Comparison of ENCODE assay signal across 8 cellular contexts in the genomic region with DNA sequence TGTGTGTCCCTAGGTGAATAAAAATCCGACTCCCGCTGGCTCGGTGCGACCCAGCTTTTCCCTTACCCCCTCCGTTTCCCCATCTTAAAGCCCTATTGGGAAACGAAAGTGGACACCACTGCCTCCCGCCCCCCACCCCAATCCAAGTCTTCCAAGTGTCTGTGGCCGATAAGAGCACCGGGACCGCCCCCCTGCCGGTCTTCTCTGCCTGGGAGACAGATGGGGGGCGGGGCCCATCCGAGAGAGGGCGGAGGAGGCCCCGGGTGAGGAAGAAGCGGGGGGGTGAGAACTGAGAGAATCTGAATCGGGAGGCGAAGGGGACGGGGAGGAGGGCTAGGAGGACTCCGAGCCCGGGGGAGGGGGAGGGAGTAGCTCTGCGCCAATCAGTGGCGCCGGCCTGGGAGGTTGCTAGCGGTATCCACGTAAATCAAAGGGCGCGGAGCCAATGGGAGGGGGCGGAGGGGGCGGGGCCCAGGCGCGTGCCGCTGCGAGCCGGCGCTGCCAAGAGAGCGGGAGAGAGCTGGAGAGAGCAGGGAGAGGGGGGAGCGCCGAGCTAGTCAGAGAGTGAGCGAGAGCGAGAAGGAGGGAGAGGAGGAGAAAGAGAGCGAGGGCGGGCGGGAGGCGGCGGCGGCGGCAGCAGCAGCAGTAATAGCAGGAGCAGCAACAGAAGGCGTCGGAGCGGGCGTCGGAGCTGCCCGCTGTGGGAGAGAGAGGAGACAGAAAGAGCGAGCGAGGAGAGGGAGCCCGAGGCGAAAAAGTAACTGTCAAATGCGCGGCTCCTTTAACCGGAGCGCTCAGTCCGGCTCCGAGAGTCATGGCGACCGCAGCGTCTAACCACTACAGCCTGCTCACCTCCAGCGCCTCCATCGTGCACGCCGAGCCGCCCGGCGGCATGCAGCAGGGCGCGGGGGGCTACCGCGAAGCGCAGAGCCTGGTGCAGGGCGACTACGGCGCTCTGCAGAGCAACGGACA. TPM values are rescaled to one million over a fixed set of nuclear protein-coding genes. Genes with fewer than 3 reads are reported as not detected.
A peak's percentile ranks its signal among the peaks of the same experiment; 100 is the strongest.
DNase-seq lines count a peak whose midpoint lies in the region; ATAC-seq, FAIRE-seq and TF ChIP-seq lines count a peak whose summit lies in the region.

POU3F2 (plus strand) TSS at position 515 of the 972 bp plus-strand sequence; CDS start at position 815, 300 bp downstream.

- no peak within 1 kb of the TSS for H3K27ac ChIP-seq in H1 (ENCODE audit: low read depth, low read length)
- H3K27ac ChIP-seq in mesendoderm (ENCODE audit: low read depth, low read length) = no peak within 1 kb of the TSS

- no peak within 1 kb of the TSS for H2BK15ac ChIP-seq in H1 (ENCODE audit: low read length)
- H2BK15ac ChIP-seq in mesendoderm (replicated peaks; ENCODE audit: low read depth) = no peak within 1 kb of the TSS

- TF ChIP-seq EP300 in H1 (IDR thresholded peaks at IDR 0.05; ENCODE audit: borderline replicate concordance in 1 of 2, low read depth in 2 of 2, low read length in 2 of 2) = no peak; a peak in 1 of 3 replicates

- H4K5ac ChIP-seq in H1 (ENCODE audit: insufficient read length, low read depth, low read length) = no peak within 1 kb of the TSS
- no peak within 1 kb of the TSS for H4K5ac ChIP-seq in mesendoderm (ENCODE audit: low read length)

- H3K9ac ChIP-seq in H1 (replicated peaks in 1 of 4; ENCODE audit: extremely low read depth in 1 of 4, low read depth in 3 of 4, low read length in 3 of 4) (no peak within 1 kb of the TSS), mesendoderm (ENCODE audit: low read length) (peak within 1 kb of the TSS; percentile 38)

- no peaks in the 10 kb centered on the region for H3K79me1 ChIP-seq in H1 (ENCODE audit: low read depth, low read length)
- no peaks in the 10 kb centered on the region for H3K79me1 ChIP-seq in mesendoderm (ENCODE audit: low read length)

- no peak within 1 kb of the TSS for H3K27ac Mint-ChIP-seq in activated CD8-positive, alpha-beta T cell treated with anti-CD3 and anti-CD28 coated beads for 36 hours

- no peak within 1 kb of the TSS for H2BK20ac ChIP-seq in H1 (ENCODE audit: low read length)

- CTCF ChIA-PET in activated CD8-positive, alpha-beta T cell treated with anti-CD3 and anti-CD28 coated beads for 36 hours (lab: Charles Lee) = no interaction called here
- CTCF ChIA-PET in H1 (lab: Charles Lee; ENCODE audit: partially characterized antibody) = interaction anchor here (0.5 to 10.0 kb wide), 4 partner anchors 11 to 1127 kb away, joined by 3 to 79 read pairs (median 4); no protein-coding TSS in a partner anchor

- H3K27me3 ChIP-seq in H1 (replicated peaks in 1 of 4; ENCODE audit: control insufficient read depth in 3 of 4, extremely low read depth in 1 of 4, insufficient read depth in 3 of 4, low read length in 3 of 4) (peaks cover 63 to 91% (median 79%) of the 10 kb centered on the region in 4 experiments), mesendoderm (ENCODE audit: insufficient read depth, low read length, poor library complexity) (peaks cover 56% of the 10 kb centered on the region)

- H2BK5ac ChIP-seq in H1 (ENCODE audit: low read depth, low read length) (no peak within 1 kb of the TSS), mesendoderm (ENCODE audit: low read length) (no peak within 1 kb of the TSS)

- H4K8ac ChIP-seq in H1 (ENCODE audit: extremely low read depth, insufficient read depth, low read length) = peak within 1 kb of the TSS; percentile 71
- H4K8ac ChIP-seq in mesendoderm (ENCODE audit: low read depth, low read length) = no peak within 1 kb of the TSS

- H3K9me3 Mint-ChIP-seq in activated CD8-positive, alpha-beta T cell treated with anti-CD3 and anti-CD28 coated beads for 36 hours = no peaks in the 10 kb centered on the region

- no peak within 1 kb of the TSS for H2BK12ac ChIP-seq in H1 (ENCODE audit: low read depth, low read length)

- no peaks in the 10 kb centered on the region for H3K9me3 ChIP-seq in H1 (ENCODE audit: insufficient read depth in 2 of 2, low read depth in 1 of 2, low read length in 1 of 2)

- peak within 1 kb of the TSS; percentile 75 for H3K4me3 Mint-ChIP-seq in activated CD8-positive, alpha-beta T cell treated with anti-CD3 and anti-CD28 coated beads for 36 hours

- H3K56ac ChIP-seq in H1 (replicated peaks; ENCODE audit: insufficient read length, low read depth, low read length) (no peak within 1 kb of the TSS), mesendoderm (ENCODE audit: low read length) (peak within 1 kb of the TSS; percentile 34)

- no peak for TF ChIP-seq CTCF in AG10803 (conservative IDR thresholded peaks at IDR 0.05; ENCODE audit: low read length)
- TF ChIP-seq CTCF in activated CD8-positive, alpha-beta T cell treated with anti-CD3 and anti-CD28 coated beads for 36 hours (IDR thresholded peaks at IDR 0.05) = no peak
- TF ChIP-seq CTCF in H1 (IDR thresholded peaks at IDR 0.05; ENCODE audit: control extremely low read depth in 1 of 3, insufficient read depth in 1 of 3, low read depth in 1 of 3, low read length in 3 of 3) = no peak

- TF ChIP-seq RAD21 in H1 (IDR thresholded peaks at IDR 0.05 in 1 of 2, conservative IDR thresholded peaks at IDR 0.05 in 1 of 2; ENCODE audit: low read depth in 2 of 2, low read length in 2 of 2) = no peak

- H3K79me2 ChIP-seq in H1 (ENCODE audit: control insufficient read depth in 1 of 2, insufficient read depth in 2 of 2, low read length in 2 of 2) (no peaks in the 10 kb centered on the region), mesendoderm (ENCODE audit: control insufficient read depth, insufficient read depth, low read length) (no peaks in the 10 kb centered on the region)

- H3K4me1 Mint-ChIP-seq in activated CD8-positive, alpha-beta T cell treated with anti-CD3 and anti-CD28 coated beads for 36 hours (ENCODE audit: low read depth) = peaks cover 35% of the 10 kb centered on the region

- no peak for TF ChIP-seq POLR2A in H1 (IDR thresholded peaks at IDR 0.05; ENCODE audit: control extremely low read depth in 1 of 2, low read depth in 2 of 2, low read length in 2 of 2)

- peaks cover 78% of the 10 kb centered on the region for H3K27me3 Mint-ChIP-seq in activated CD8-positive, alpha-beta T cell treated with anti-CD3 and anti-CD28 coated beads for 36 hours

- H3K23ac ChIP-seq in H1 (ENCODE audit: insufficient read length) (no peak within 1 kb of the TSS), mesendoderm (ENCODE audit: low read length) (peak within 1 kb of the TSS; percentile 66)

- intact Hi-C loops in activated CD8-positive, alpha-beta T cell treated with anti-CD3 and anti-CD28 coated beads for 36 hours (cut with micrococcal nuclease) = loop anchor here (5.0 kb wide), 1 partner anchor 778 kb away; no protein-coding TSS in a partner anchor

- WGBS in H1 (ENCODE audit: extremely low coverage in 1 of 2, insufficient coverage in 1 of 2, insufficient read length in 1 of 2, insufficient replicate concordance in 2 of 2, low coverage in 1 of 2, low lambda C conversion rate in 2 of 2, missing lambda C conversion rate in 1 of 2), 2 experiments = 2% methylated on average over 36 of the region's 83 CpGs; no CpG with 5 or more reads in 1 of the 2 experiments
- no CpG with 5 or more reads among the region's 83 CpGs for WGBS in mesendoderm (ENCODE audit: extremely low coverage, insufficient coverage, low lambda C conversion rate)

- H3K4me3 ChIP-seq in AG10803 (ENCODE audit: low read length) = peak within 1 kb of the TSS; percentile 54
- H3K4me3 ChIP-seq in H1 (ENCODE audit: extremely low read depth in 1 of 4, insufficient read depth in 2 of 4, low read depth in 3 of 4, low read length in 4 of 4) = peak within 1 kb of the TSS; percentile 33 to 63 (median 55)
- peak within 1 kb of the TSS; percentile 46 for H3K4me3 ChIP-seq in mesendoderm (ENCODE audit: low read length)

- ATAC-seq in HG03378 (IDR thresholded peaks at IDR 0.05; ENCODE audit: unreplicated experiment) = peak; percentile 67
- ATAC-seq in activated CD8-positive, alpha-beta T cell treated with anti-CD3 and anti-CD28 coated beads for 36 hours = peak; percentile 78

- no peak within 1 kb of the TSS for H2AFZ ChIP-seq in H1 (ENCODE audit: low read length)

- peaks cover 23% of the 10 kb centered on the region for H3K23me2 ChIP-seq in H1 (ENCODE audit: low read depth, low read length)

- peaks cover 2 to 29% (median 22%) of the 10 kb centered on the region in 4 experiments for H3K4me1 ChIP-seq in H1 (replicated peaks in 1 of 4; ENCODE audit: control insufficient read depth in 3 of 4, insufficient read depth in 4 of 4, low read length in 3 of 4)
- H3K4me1 ChIP-seq in mesendoderm (ENCODE audit: control insufficient read depth, low read depth, low read length) = peaks cover 2% of the 10 kb centered on the region

- peaks cover 3% of the 10 kb centered on the region for H3K36me3 Mint-ChIP-seq in activated CD8-positive, alpha-beta T cell treated with anti-CD3 and anti-CD28 coated beads for 36 hours (ENCODE audit: low read depth)

- H3K4ac ChIP-seq in H1 (replicated peaks; ENCODE audit: insufficient read length, low read depth, low read length) (no peak within 1 kb of the TSS), mesendoderm (ENCODE audit: low read depth, low read length) (no peak within 1 kb of the TSS)

- DNase-seq in AG10803 (ENCODE audit: low read depth) = peak; percentile 62
- DNase-seq in GM19239 (ENCODE audit: insufficient read length, low spot score) = peak; percentile 76
- DNase-seq in NCI-H446 treated with DMSO at 0.1 percent for 48 hours (lab: John Stamatoyannopoulos, UW) = peak; percentile 96
- DNase-seq in activated CD8-positive, alpha-beta T cell treated with anti-CD3 and anti-CD28 coated beads for 36 hours = peak; percentile 75
- peak; percentile 88 to 92 for DNase-seq in H1 (ENCODE audit: low read depth in 1 of 2, low spot score in 2 of 2)
- DNase-seq in mesendoderm = peak; percentile 98
- DNase-seq in stimulated activated CD8-positive, alpha-beta memory T cell treated with anti-CD3 and anti-CD28 coated beads, Interleukin-12 subunit alpha, Interleukin-12 subunit beta, amount 100 ng/mL, for 4 hours (ENCODE audit: low read depth) = peak; percentile 34

- H3K14ac ChIP-seq in H1 (ENCODE audit: insufficient read length) = no peak within 1 kb of the TSS

- H3K4me2 ChIP-seq in H1 (ENCODE audit: insufficient read depth in 1 of 2, low read depth in 2 of 2, low read length in 2 of 2) = peak within 1 kb of the TSS; percentile 94 to 95
- H3K4me2 ChIP-seq in mesendoderm (ENCODE audit: low read length) = peak within 1 kb of the TSS; percentile 84

- H4K91ac ChIP-seq in H1 (replicated peaks; ENCODE audit: insufficient read length, low read length) = no peak within 1 kb of the TSS

- FAIRE-seq in GM19239 (lab: Jason Lieb, UNC) = peak; percentile 60
- FAIRE-seq in H1 (lab: Jason Lieb, UNC) = no peak

- H3K36me3 ChIP-seq in H1 (ENCODE audit: control insufficient read depth in 2 of 4, insufficient read depth in 4 of 4, low read length in 3 of 4) (no peaks in the 10 kb centered on the region; a peak in 1 of 8 replicates), mesendoderm (ENCODE audit: control insufficient read depth, insufficient read depth, low read length) (no peaks in the 10 kb centered on the region)

- no peak within 1 kb of the TSS for H2BK120ac ChIP-seq in H1 (replicated peaks; ENCODE audit: low read depth, low read length)
- no peak within 1 kb of the TSS for H2BK120ac ChIP-seq in mesendoderm (ENCODE audit: low read depth, low read length)

- no peak within 1 kb of the TSS for H2AK5ac ChIP-seq in H1 (ENCODE audit: low read depth, low read length)
- no peak within 1 kb of the TSS for H2AK5ac ChIP-seq in mesendoderm (ENCODE audit: low read length)

- H4K20me1 ChIP-seq in H1 (replicated peaks in 1 of 2; ENCODE audit: control insufficient read depth in 1 of 2, insufficient read depth in 2 of 2, low read length in 2 of 2) = peaks cover 5 to 13% of the 10 kb centered on the region in 2 experiments

- H3K18ac ChIP-seq in H1 (ENCODE audit: extremely low read depth, low read length) (peak within 1 kb of the TSS; percentile 19), mesendoderm (ENCODE audit: low read length) (no peak within 1 kb of the TSS)

- POLR2A ChIA-PET in activated CD8-positive, alpha-beta T cell treated with anti-CD3 and anti-CD28 coated beads for 36 hours (lab: Charles Lee) = no interaction called here
- POLR2A ChIA-PET in H1 (lab: Charles Lee; ENCODE audit: partially characterized antibody) = interaction anchor here (0.6 to 1.7 kb wide), 3 partner anchors 9 to 306 kb away, joined by 3 to 11 read pairs (median 4); no protein-coding TSS in a partner anchor

RNA-seq across cellular contexts. Expression of gene POU3F2, which starts in this region (rescaled TPM):
- not detected for total RNA-seq in activated CD8-positive, alpha-beta T cell treated with anti-CD3 and anti-CD28 coated beads for 36 hours
- 0.35 and 0.48 TPM in 2 replicates for total RNA-seq in H1 (2021; fragmentation: NEBNext Ultra II Directional; extraction: Animal tissue kit (Norgen Biotek cat#: 25700))
- 0.06 and 0.09 TPM in 2 replicates for polyA plus RNA-seq in H1 (2011; rRNA removed)
- polyA plus RNA-seq in H1 (2011; cell fraction: cytosol; rRNA removed) = 0.05 TPM
- polyA plus RNA-seq in H1 (2011; cell fraction: nucleus; rRNA removed) = 0.03 TPM
- 0.08 to 0.22 TPM (median 0.14 TPM) in 4 replicates for polyA plus RNA-seq in H1 (2012, experiment 1 of 2)
- polyA plus RNA-seq in H1 (2012, experiment 2 of 2) = 0.12 TPM
- 0.28 TPM for polyA plus RNA-seq in H1 (2013, experiment 1 of 2)
- 0.26 TPM for polyA plus RNA-seq in H1 (2013, experiment 2 of 2)
- polyA minus RNA-seq in H1 (2011; rRNA and poly(A)+ RNA removed) = 0.03 TPM in 1 of 2 replicates, not detected in the other
- not detected for polyA minus RNA-seq in H1 (2011; cell fraction: cytosol; rRNA and poly(A)+ RNA removed)
- 0.30 TPM for polyA minus RNA-seq in H1 (2011; cell fraction: nucleus; rRNA and poly(A)+ RNA removed)
- polyA plus RNA-seq in mesendoderm (2013, experiment 1 of 2) = 0.06 TPM
- 0.04 TPM for polyA plus RNA-seq in mesendoderm (2013, experiment 2 of 2)

Comparison
In these comparisons a context has a peak if more than half of its experiments do, and no peak if none do; other contexts are left out.
1. Peak in DNase-seq and ATAC-seq in activated CD8-positive, alpha-beta T cell treated with anti-CD3 and anti-CD28 coated beads for 36 hours; RNA of the gene not detected or under 1 TPM.
2. Peak in DNase-seq, H3K4me3 ChIP-seq and H3K4me2 ChIP-seq in H1; RNA of the gene not detected or under 1 TPM.
3. DNase-seq: peak in every context shown above with its lines; median percentile 98 in mesendoderm; 96 in NCI-H446 treated with DMSO at 0.1 percent for 48 hours; 90 in H1; 76 in GM19239; 75 in activated CD8-positive, alpha-beta T cell treated with anti-CD3 and anti-CD28 coated beads for 36 hours; 62 in AG10803; 34 in stimulated activated CD8-positive, alpha-beta memory T cell treated with anti-CD3 and anti-CD28 coated beads, Interleukin-12 subunit alpha, Interleukin-12 subunit beta, amount 100 ng/mL, for 4 hours.